In the genomic region with DNA sequence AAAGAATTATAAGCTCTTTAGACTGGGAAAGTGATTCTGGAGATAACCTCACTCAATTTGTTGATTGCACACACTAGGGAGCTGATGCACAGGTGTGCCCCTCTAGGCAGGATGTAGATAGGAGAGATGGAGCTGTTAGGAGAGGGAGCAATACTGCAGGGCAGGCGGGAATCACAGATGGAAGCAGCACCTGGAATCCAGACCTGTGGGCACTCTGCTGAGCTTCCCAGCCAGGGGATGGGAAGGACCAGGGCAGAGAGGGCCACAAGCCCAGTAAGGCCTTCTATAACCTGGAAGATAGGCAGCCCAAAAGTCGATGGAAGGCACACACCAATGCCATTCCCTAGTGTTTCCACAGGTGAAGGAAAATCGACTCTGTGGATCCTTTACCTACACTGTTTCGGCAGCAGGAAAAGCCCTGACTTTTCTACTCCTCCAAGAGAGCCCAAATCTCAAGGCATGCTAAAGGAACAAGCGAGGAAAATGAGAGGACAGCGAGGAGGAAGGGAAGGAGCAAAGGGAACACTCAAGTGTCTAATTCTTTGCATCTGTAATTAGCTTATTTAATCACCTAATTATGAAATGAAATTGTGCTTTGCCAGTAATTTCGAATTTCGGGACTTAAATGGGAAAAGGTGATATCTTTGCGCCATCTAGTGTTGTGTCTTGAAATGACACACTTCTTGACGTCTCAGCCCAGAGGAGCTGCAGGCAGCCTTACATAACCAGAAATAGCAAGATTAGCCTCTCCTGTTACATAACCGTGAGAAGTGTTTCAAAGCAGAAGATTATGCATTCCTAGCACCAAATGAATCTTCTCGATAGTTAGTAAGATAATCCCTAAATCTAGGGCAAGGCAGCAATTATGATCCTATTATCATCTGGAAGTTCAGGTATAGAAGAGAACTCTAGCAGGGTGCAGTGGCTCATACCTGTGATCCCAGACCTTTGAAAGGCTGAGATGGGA, we compare ENCODE assay signal across 8 cellular contexts. TPM values are rescaled to one million over a fixed set of nuclear protein-coding genes. Genes with fewer than 3 reads are reported as not detected.
A peak's percentile ranks its signal among the peaks of the same experiment; 100 is the strongest.
DNase-seq lines count a peak whose midpoint lies in the region; ATAC-seq, FAIRE-seq and TF ChIP-seq lines count a peak whose summit lies in the region.

No MANE protein-coding gene starts in this region.

- no peaks in the 10 kb centered on the region for H3K36me3 ChIP-seq in PC-3 (ENCODE audit: low read depth, low read length)
- no peaks in the 10 kb centered on the region for H3K36me3 ChIP-seq in transverse colon

- H3K27me3 ChIP-seq in PC-3 (ENCODE audit: low read length) (peaks cover 2% of the 10 kb centered on the region), transverse colon (peaks cover 3% of the 10 kb centered on the region)

- POLR2A ChIA-PET in PC-3 (lab: Charles Lee; ENCODE audit: unreplicated experiment) = no interaction called here

- 23 to 30% methylated on average over 9 to 12 of the region's 12 CpGs for WGBS in transverse colon (ENCODE audit: low coverage in 1 of 2), 2 donors

- ATAC-seq in PC-3 (peak; percentile 66), HG03045 (IDR thresholded peaks at IDR 0.05; ENCODE audit: unreplicated experiment) (no peak)

- TF ChIP-seq POLR2A in transverse colon (IDR thresholded peaks at IDR 0.05) = no peak

- peak; percentile 90 for FAIRE-seq in GM19239 (lab: Jason Lieb, UNC)

- H3F3A ChIP-seq in PC-3 (ENCODE audit: low read length, unreplicated experiment) = no peaks in the 10 kb centered on the region

- H3K79me2 ChIP-seq in PC-3 (ENCODE audit: low read length) = no peaks in the 10 kb centered on the region

- H3K4me3 ChIP-seq in PC-3 (ENCODE audit: low read length) (no peak overlapping the region), choroid plexus epithelial cell (ENCODE audit: low read depth, low read length) (no peak overlapping the region), transverse colon (no peak overlapping the region)

- BruUV-seq in PC-3 (replicated peaks; lab: Mats Ljungman, UMichigan) = no TSS peak

- TF ChIP-seq EP300 in transverse colon (IDR thresholded peaks at IDR 0.05; ENCODE audit: low read depth) = no peak

- no peaks in the 10 kb centered on the region for H3K9me2 ChIP-seq in PC-3 (replicated peaks; ENCODE audit: low read length)

- DNase-seq in DMS153 (lab: John Stamatoyannopoulos, UW) = peak; percentile 46
- peak; percentile 48 for DNase-seq in GM19239 (ENCODE audit: insufficient read length, low spot score)
- DNase-seq in HPDE6-E6E7 (ENCODE audit: extremely low spot score) = peak; percentile 64
- DNase-seq in PC-3 = peak; percentile 80
- peak; percentile 95 for DNase-seq in choroid plexus epithelial cell (ENCODE audit: low read depth)
- peak; percentile 83 for DNase-seq in left kidney (ENCODE audit: low read depth, low spot score)
- DNase-seq in transverse colon = peak; percentile 39

- H3K4me1 ChIP-seq in PC-3 (ENCODE audit: insufficient read depth, low read length) (no peaks in the 10 kb centered on the region), transverse colon (peaks cover 0 to 21% (median 0%) of the 10 kb centered on the region in 4 donors)

- no peaks in the 10 kb centered on the region for H4K20me1 ChIP-seq in PC-3 (ENCODE audit: low read length)

- in situ Hi-C loops in transverse colon (cut with MboI; ENCODE audit: low pct_ligation_motif_present in 1 of 4, low pct_unique_long_range_greater_than_20kb in 1 of 4, low sequenced_read_pairs in 3 of 4) = loop anchor here in 1 of 4 donors (25.0 kb wide), 1 partner anchor 401 kb away; no protein-coding TSS in a partner anchor

- H2AFZ ChIP-seq in PC-3 (ENCODE audit: low read length) = no peak overlapping the region

- peak; percentile 78 for TF ChIP-seq CTCF in PC-3 (conservative IDR thresholded peaks at IDR 0.05; ENCODE audit: low read depth, low read length)
- TF ChIP-seq CTCF in choroid plexus epithelial cell (conservative IDR thresholded peaks at IDR 0.05; ENCODE audit: low read depth, low read length) = peak; percentile 76
- peak; percentile 77 to 89 (median 78) for TF ChIP-seq CTCF in transverse colon (IDR thresholded peaks at IDR 0.05)

- CTCF ChIA-PET in PC-3 (lab: Charles Lee) = interaction anchor here (0.6 to 1.6 kb wide), 3 partner anchors 267 to 415 kb away, joined by 3 to 11 read pairs (median 3); no protein-coding TSS in a partner anchor

- intact Hi-C loops in PC-3 (cut with micrococcal nuclease) (loop anchor here (1.0 to 5.0 kb wide), 3 partner anchors 99 to 397 kb away; no protein-coding TSS in a partner anchor), transverse colon (cut with DNase I; ENCODE audit: low total_unique reads) (no loop called here)

- no peak overlapping the region for H3K4me2 ChIP-seq in PC-3 (ENCODE audit: low read length)

- no peak overlapping the region for H3K9ac ChIP-seq in PC-3 (ENCODE audit: low read length)

- H3K9me3 ChIP-seq in PC-3 (ENCODE audit: low read length) (0 out of 2 replicates have a peak, but pooled peaks cover 5% of the 10 kb centered on the region), transverse colon (no peaks in the 10 kb centered on the region)

- H3K27ac ChIP-seq in PC-3 (ENCODE audit: low read length) (no peak overlapping the region), transverse colon (peak overlapping the region in 2 of 4 donors; percentile 60 to 73)

RNA-seq across cellular contexts. Expression of a gene that starts 31.0 kb away (rescaled TPM):
- total RNA-seq in PC-3 (2014; rRNA removed) (0.33 TPM in 1 of 2 replicates, not detected in the other), transverse colon (10 to 100 TPM in 2 of 4 donors, 1 to 10 TPM in 1, under 1 TPM in 1; 0.20 to 20.1 (median 9.8) TPM)

Comparison
In these comparisons a context has a peak if more than half of its experiments do, and no peak if none do; other contexts are left out.
1. DNase-seq: peak in every context shown above with its lines; median percentile 95 in choroid plexus epithelial cell; 83 in left kidney; 80 in PC-3; 64 in HPDE6-E6E7; 48 in GM19239; 46 in DMS153; 39 in transverse colon.